In the genomic region with DNA sequence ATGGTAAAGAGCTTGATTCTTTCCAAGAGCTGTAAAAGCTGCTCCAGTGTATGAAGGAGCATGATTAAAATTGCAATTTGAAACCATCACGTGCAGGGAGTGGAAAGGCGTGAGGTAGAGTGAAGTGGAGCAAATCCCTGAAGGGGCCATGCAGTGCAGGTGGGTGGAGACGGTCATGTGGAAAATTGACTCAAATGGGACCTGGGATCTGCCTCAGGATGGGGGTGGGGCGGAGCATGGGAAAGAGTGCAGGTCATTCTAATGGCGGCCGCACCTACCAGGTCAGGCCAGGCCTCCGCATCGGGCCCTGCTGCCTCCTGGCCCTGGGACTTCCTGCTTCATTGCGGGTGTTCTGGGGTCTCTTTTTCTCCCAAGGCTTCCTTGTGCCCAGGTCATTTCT, we compare ENCODE assay signal across 1 cellular context.
TF ChIP-seq lines count a peak whose summit lies in the region.

No MANE protein-coding gene starts in this region.

TF ChIP-seq in H1, 55 proteins besides CTCF, POLR2A, EP300 and RAD21:
- TF ChIP-seq SAP30 (IDR thresholded peaks at IDR 0.05; ENCODE audit: insufficient read depth, insufficient replicate concordance, low read length) (no peak), SRF (IDR thresholded peaks at IDR 0.05; ENCODE audit: low read depth, low read length) (no peak)
TF ChIP-seq in H1: peak in this region for 0.
